ENCODE assay signal across 8 cellular contexts in genomic region chr4:36348403-36348938, GRCh38.
DNase-seq lines count a peak whose midpoint lies in the region; ATAC-seq and TF ChIP-seq lines count a peak whose summit lies in the region.

No MANE protein-coding gene starts in this region.

- H3K27ac Mint-ChIP-seq in natural killer cell treated with Interleukin-12 subunit alpha and Interleukin-12 subunit beta and Interleukin-15 and Interleukin-18, amount 100 ng/mL, for 72 hours = peak overlapping the region; percentile 80 to 90

- H3K36me3 ChIP-seq in left ventricle myocardium inferior = no peaks in the 10 kb centered on the region
- no peaks in the 10 kb centered on the region for H3K36me3 ChIP-seq in gastrocnemius medialis
- no peaks in the 10 kb centered on the region for H3K36me3 ChIP-seq in upper lobe of left lung

- H3K27me3 Mint-ChIP-seq in natural killer cell treated with Interleukin-12 subunit alpha and Interleukin-12 subunit beta and Interleukin-15 and Interleukin-18, amount 100 ng/mL, for 72 hours = no peaks in the 10 kb centered on the region

- in situ Hi-C loops in KBM-7 (cut with MboI; ENCODE audit: low pct_unique_long_range_greater_than_20kb, low sequenced_read_pairs) = no loop called here
- in situ Hi-C loops in gastrocnemius medialis (cut with MboI; ENCODE audit: low sequenced_read_pairs in 4 of 4) = no loop called here

- DNase-seq in KBM-7 (peak; percentile 24), left ventricle myocardium inferior (no peak), gastrocnemius medialis (no peak), upper lobe of left lung (no peak), Ammon's horn (ENCODE audit: low spot score) (no peak)
- peak; percentile 79 for DNase-seq in natural killer cell treated with Interleukin-12 subunit alpha and Interleukin-12 subunit beta and Interleukin-15 and Interleukin-18, amount 100 ng/mL, for 72 hours (ENCODE audit: low spot score)

- H3K27ac ChIP-seq in left ventricle myocardium inferior (replicated peaks) (no peak overlapping the region), gastrocnemius medialis (no peak overlapping the region), upper lobe of left lung (peak overlapping the region in 1 of 4 donors; percentile 0)

- intact Hi-C loops in left ventricle myocardium inferior (cut with micrococcal nuclease) = no loop called here
- intact Hi-C loops in gastrocnemius medialis (cut with DNase I; ENCODE audit: low total_unique reads) = no loop called here

- no peak overlapping the region for H3K4me3 ChIP-seq in left ventricle myocardium inferior
- H3K4me3 ChIP-seq in gastrocnemius medialis = no peak overlapping the region
- no peak overlapping the region for H3K4me3 ChIP-seq in upper lobe of left lung

- WGBS in upper lobe of left lung, 2 donors = 55 to 70% methylated on average over 4 of the region's 4 CpGs

- peak overlapping the region; percentile 26 for H3K4me3 Mint-ChIP-seq in natural killer cell treated with Interleukin-12 subunit alpha and Interleukin-12 subunit beta and Interleukin-15 and Interleukin-18, amount 100 ng/mL, for 72 hours

- no peak for TF ChIP-seq CTCF in left ventricle myocardium inferior (IDR thresholded peaks at IDR 0.05; ENCODE audit: borderline replicate concordance)
- no peak for TF ChIP-seq CTCF in gastrocnemius medialis (IDR thresholded peaks at IDR 0.05 in 4 of 5, conservative IDR thresholded peaks at IDR 0.05 in 1 of 5)
- no peak for TF ChIP-seq CTCF in upper lobe of left lung (IDR thresholded peaks at IDR 0.05)

- peaks cover 37 to 39% of the 10 kb centered on the region in 2 donors for H3K4me1 Mint-ChIP-seq in natural killer cell treated with Interleukin-12 subunit alpha and Interleukin-12 subunit beta and Interleukin-15 and Interleukin-18, amount 100 ng/mL, for 72 hours (ENCODE audit: low read depth in 2 of 2)

- H3K4me1 ChIP-seq in left ventricle myocardium inferior (no peaks in the 10 kb centered on the region), gastrocnemius medialis (no peaks in the 10 kb centered on the region), upper lobe of left lung (peaks cover 0 to 6% (median 0%) of the 10 kb centered on the region in 4 donors)

- no peak for TF ChIP-seq EP300 in upper lobe of left lung (IDR thresholded peaks at IDR 0.05)

- H3K27me3 ChIP-seq in left ventricle myocardium inferior (ENCODE audit: low read depth) = peaks cover 11% of the 10 kb centered on the region
- H3K27me3 ChIP-seq in gastrocnemius medialis = no peaks in the 10 kb centered on the region
- H3K27me3 ChIP-seq in upper lobe of left lung = no peaks in the 10 kb centered on the region

- H3K9me3 Mint-ChIP-seq in natural killer cell treated with Interleukin-12 subunit alpha and Interleukin-12 subunit beta and Interleukin-15 and Interleukin-18, amount 100 ng/mL, for 72 hours = no peaks in the 10 kb centered on the region

- ATAC-seq in GM18519 (IDR thresholded peaks at IDR 0.05; ENCODE audit: low FRiP score, unreplicated experiment) (peak; percentile 81), GM21576 (IDR thresholded peaks at IDR 0.05; ENCODE audit: unreplicated experiment) (peak; percentile 93), gastrocnemius medialis (no peak), upper lobe of left lung (ENCODE audit: low FRiP score in 2 of 2) (no peak)
- ATAC-seq in natural killer cell treated with Interleukin-12 subunit alpha and Interleukin-12 subunit beta and Interleukin-15 and Interleukin-18, amount 100 ng/mL, for 72 hours = peak; percentile 93 to 94

- peaks cover 7% of the 10 kb centered on the region for H3K36me3 Mint-ChIP-seq in natural killer cell treated with Interleukin-12 subunit alpha and Interleukin-12 subunit beta and Interleukin-15 and Interleukin-18, amount 100 ng/mL, for 72 hours

- H3K9me3 ChIP-seq in left ventricle myocardium inferior (replicated peaks) = no peaks in the 10 kb centered on the region
- no peaks in the 10 kb centered on the region for H3K9me3 ChIP-seq in gastrocnemius medialis
- no peaks in the 10 kb centered on the region for H3K9me3 ChIP-seq in upper lobe of left lung

- TF ChIP-seq POLR2A in gastrocnemius medialis (IDR thresholded peaks at IDR 0.05) (no peak), upper lobe of left lung (IDR thresholded peaks at IDR 0.05) (no peak)

Comparison
In these comparisons a context has a peak if more than half of its experiments do, and no peak if none do; other contexts are left out.
1. ATAC-seq: peak in GM18519 (single experiment), GM21576 (single experiment) and natural killer cell treated with Interleukin-12 subunit alpha and Interleukin-12 subunit beta and Interleukin-15 and Interleukin-18, amount 100 ng/mL, for 72 hours (2 of 2); none in gastrocnemius medialis (0 of 2) and upper lobe of left lung (0 of 2).
2. DNase-seq: peak in KBM-7 (single experiment) and natural killer cell treated with Interleukin-12 subunit alpha and Interleukin-12 subunit beta and Interleukin-15 and Interleukin-18, amount 100 ng/mL, for 72 hours (single experiment); none in left ventricle myocardium inferior (single experiment), gastrocnemius medialis (0 of 2), upper lobe of left lung (0 of 2) and Ammon's horn (single experiment).